ENCODE assay signal across 19 cellular contexts in genomic region chr14:56224691-56225681, GRCh38.
A peak's percentile ranks its signal among the peaks of the same experiment; 100 is the strongest.
DNase-seq lines count a peak whose midpoint lies in the region; ATAC-seq and TF ChIP-seq lines count a peak whose summit lies in the region.
"Had no signal": no experiment of that assay in that cellular context is flagged by ENCODE, and none has a peak within 500 bp of the region (broad histone marks: within the 10 kb centered on the region; RNA-seq: fewer than 3 reads in every experiment).

No MANE protein-coding gene starts in this region.

- H3K4ac ChIP-seq in mesendoderm (ENCODE audit: low read depth, low read length) = no peak overlapping the region

- intact Hi-C loops in spleen (cut with DNase I; ENCODE audit: low total_unique reads) = no loop called here
- intact Hi-C loops in left ventricle myocardium inferior (cut with micrococcal nuclease) = no loop called here

- no peak overlapping the region for H3K18ac ChIP-seq in mesendoderm (ENCODE audit: low read length)

- no peaks in the 10 kb centered on the region for H3K36me3 ChIP-seq in mesendoderm (ENCODE audit: control insufficient read depth, insufficient read depth, low read length)
- peaks cover 0 to 10% (median 0%) of the 10 kb centered on the region in 6 donors for H3K36me3 ChIP-seq in spleen
- no peaks in the 10 kb centered on the region for H3K36me3 ChIP-seq in left ventricle myocardium inferior
- H3K36me3 ChIP-seq: tibial nerve had no signal

- H3K4me3 ChIP-seq in mesendoderm (ENCODE audit: low read length) (no peak overlapping the region), spleen (no peak overlapping the region), left ventricle myocardium inferior (no peak overlapping the region)
- H3K4me3 ChIP-seq: GM23338, tibial nerve had no signal

- no peak overlapping the region for H4K5ac ChIP-seq in mesendoderm (ENCODE audit: low read length)

- H3K23ac ChIP-seq in mesendoderm (ENCODE audit: low read length) = no peak overlapping the region

- H3K79me2 ChIP-seq in mesendoderm (ENCODE audit: control insufficient read depth, insufficient read depth, low read length) = no peaks in the 10 kb centered on the region

- no peak overlapping the region for H2BK120ac ChIP-seq in mesendoderm (ENCODE audit: low read depth, low read length)

- no peaks in the 10 kb centered on the region for H3K79me1 ChIP-seq in mesendoderm (ENCODE audit: low read length)

- H3K9me3 ChIP-seq in spleen = no peaks in the 10 kb centered on the region
- no peaks in the 10 kb centered on the region for H3K9me3 ChIP-seq in left ventricle myocardium inferior (replicated peaks)
- H3K9me3 ChIP-seq: SK-N-SH, tibial nerve had no signal

- H2BK5ac ChIP-seq in mesendoderm (ENCODE audit: low read length) = no peak overlapping the region

- H3K4me1 ChIP-seq in mesendoderm (ENCODE audit: control insufficient read depth, low read depth, low read length) (peaks cover 13% of the 10 kb centered on the region), spleen (peaks cover 0 to 16% (median 7%) of the 10 kb centered on the region in 6 donors), left ventricle myocardium inferior (peaks cover 24% of the 10 kb centered on the region)

- no peak for TF ChIP-seq CTCF in omental fat pad (IDR thresholded peaks at IDR 0.05)
- TF ChIP-seq CTCF in spleen (IDR thresholded peaks at IDR 0.05 in 8 of 11, conservative IDR thresholded peaks at IDR 0.05 in 3 of 11) = no peak
- no peak for TF ChIP-seq CTCF in left ventricle myocardium inferior (IDR thresholded peaks at IDR 0.05; ENCODE audit: borderline replicate concordance)

- H3K27me3 ChIP-seq in mesendoderm (ENCODE audit: insufficient read depth, low read length, poor library complexity) (no peaks in the 10 kb centered on the region), spleen (replicated peaks in 1 of 7) (no peaks in the 10 kb centered on the region), left ventricle myocardium inferior (ENCODE audit: low read depth) (no peaks in the 10 kb centered on the region)
- H3K27me3 ChIP-seq: tibial nerve had no signal

- DNase-seq in NCI-H82 (lab: John Stamatoyannopoulos, UW) = peak; percentile 70
- no peak for DNase-seq in NCI-H82 treated with DMSO at 0.1 percent for 48 hours (lab: John Stamatoyannopoulos, UW; ENCODE audit: unreplicated experiment)
- peak; percentile 82 for DNase-seq in SW480 (ENCODE audit: low spot score)
- no peak for DNase-seq in mesendoderm
- no peak for DNase-seq in omental fat pad (ENCODE audit: low spot score)
- DNase-seq in spleen = no peak
- no peak for DNase-seq in activated CD4-positive, alpha-beta T cell treated with anti-CD3 and anti-CD28 coated beads for 1 hour
- DNase-seq in left ventricle myocardium inferior = no peak
- DNase-seq: activated CD4-positive, alpha-beta T cell treated with anti-CD3 and anti-CD28 coated beads, Interleukin-2, amount 50 U/mL, for 4 hours; activated naive CD4-positive, alpha-beta T cell treated with anti-CD3 and anti-CD28 coated beads, Interleukin-2, amount 50 U/mL, for 16 hours; Kasumi-1; midbrain; NCI-H1694 treated with DMSO at 0.1 percent for 48 hours; NCI-H446; SK-N-SH; stimulated activated CD4-positive, alpha-beta T cell treated with anti-CD3 and anti-CD28 coated beads, Interleukin-4, amount 100 ng/mL, for 4 hours had no signal

- no peak overlapping the region for H3K27ac ChIP-seq in mesendoderm (ENCODE audit: low read depth, low read length)
- H3K27ac ChIP-seq in spleen = no peak overlapping the region
- no peak overlapping the region for H3K27ac ChIP-seq in left ventricle myocardium inferior (replicated peaks)
- H3K27ac ChIP-seq: HL-60, tibial nerve had no signal

- no peak overlapping the region for H4K8ac ChIP-seq in mesendoderm (ENCODE audit: low read depth, low read length)

- H3K4me2 ChIP-seq in mesendoderm (ENCODE audit: low read length) = no peak overlapping the region
- H3K4me2 ChIP-seq: GM23338, SK-N-SH had no signal

- no peak for ATAC-seq in omental fat pad (ENCODE audit: low FRiP score)
- ATAC-seq: GM23338 had no signal

- no peak overlapping the region for H2BK15ac ChIP-seq in mesendoderm (replicated peaks; ENCODE audit: low read depth)

- no CpG with 5 or more reads among the region's 17 CpGs for WGBS in mesendoderm (ENCODE audit: extremely low coverage, insufficient coverage, low lambda C conversion rate)
- WGBS in spleen, 5 donors = 79 to 94% (median 90%) methylated on average over 17 of the region's 17 CpGs

- H3K9ac ChIP-seq in mesendoderm (ENCODE audit: low read length) = no peak overlapping the region
- H3K9ac ChIP-seq: SK-N-SH had no signal

- no peak for TF ChIP-seq POLR2A in spleen (IDR thresholded peaks at IDR 0.05)

- no peak overlapping the region for H3K56ac ChIP-seq in mesendoderm (ENCODE audit: low read length)

- H2AK5ac ChIP-seq in mesendoderm (ENCODE audit: low read length) = peak overlapping the region; percentile 55

Comparison
In these comparisons a context has a peak if more than half of its experiments do, and no peak if none do; other contexts are left out.
1. DNase-seq: peak in NCI-H82 (single experiment) and SW480 (single experiment); none in NCI-H82 treated with DMSO at 0.1 percent for 48 hours (single experiment), mesendoderm (single experiment), omental fat pad (single experiment), spleen (single experiment), activated CD4-positive, alpha-beta T cell treated with anti-CD3 and anti-CD28 coated beads for 1 hour (single experiment) and left ventricle myocardium inferior (single experiment).